Comparison of ENCODE assay signal across 12 cellular contexts in genomic region chr5:139666551-139666950, GRCh38. TPM values are rescaled to one million over a fixed set of nuclear protein-coding genes. Genes with fewer than 3 reads are reported as not detected.
DNase-seq lines count a peak whose midpoint lies in the region; ATAC-seq, FAIRE-seq and TF ChIP-seq lines count a peak whose summit lies in the region.
"Had no signal": no experiment of that assay in that cellular context is flagged by ENCODE, and none has a peak within 500 bp of the region (broad histone marks: within the 10 kb centered on the region; RNA-seq: fewer than 3 reads in every experiment).

No MANE protein-coding gene starts in this region.

- in situ Hi-C loops in GM12878 (cut with MboI), result no loop called here

- intact Hi-C loops in heart left ventricle (cut with DNase I), result no loop called here
- intact Hi-C loops in Right ventricle myocardium superior (cut with DNase I), result no loop called here
- intact Hi-C loops in GM12878 (cut with micrococcal nuclease; ENCODE audit: unreplicated experiment), result no loop called here

- H3K4me2 ChIP-seq in GM12878 (ENCODE audit: control insufficient read depth, insufficient read depth), result peak overlapping the region; percentile 92

- TF ChIP-seq RAD21 in GM12878 (IDR thresholded peaks at IDR 0.05; ENCODE audit: insufficient read depth, low read depth, low read length), result no peak

- no peak overlapping the region for H3K9ac ChIP-seq in GM12878 (ENCODE audit: control insufficient read depth, insufficient read depth, low read length)

- DNase-seq in heart left ventricle, result peak in 1 of 5 donors; percentile 36
- no peak for DNase-seq in Right ventricle myocardium superior
- no peak for DNase-seq in GM12878 (ENCODE audit: low read depth, low spot score)
- DNase-seq in naive B cell, result no peak
- no peak for DNase-seq in tibial nerve (ENCODE audit: low spot score in 2 of 2)
- DNase-seq in HuH-7 (ENCODE audit: low spot score), result no peak
- no peak for DNase-seq in NCI-H1048 (lab: John Stamatoyannopoulos, UW)
- DNase-seq: NCI-H2029, RPMI8226 had no signal

- peaks cover 4% of the 10 kb centered on the region; the same call in 1 of the 2 replicates for H4K20me1 ChIP-seq in GM12878 (ENCODE audit: control insufficient read depth, insufficient read depth)

- H3K9me3 Mint-ChIP-seq in naive B cell, result no peaks in the 10 kb centered on the region
- H3K9me3 Mint-ChIP-seq: activated naive CD4-positive, alpha-beta T cell treated with anti-CD3 and anti-CD28 coated beads, Interleukin-2, amount 50 U/mL, for 72 hours had no signal

- TF ChIP-seq POLR2A in heart left ventricle (IDR thresholded peaks at IDR 0.05) (no peak), GM12878 (IDR thresholded peaks at IDR 0.05; ENCODE audit: low read depth, low read length) (no peak), tibial nerve (IDR thresholded peaks at IDR 0.05) (no peak)

- H3K27me3 ChIP-seq in heart left ventricle, result no peaks in the 10 kb centered on the region
- H3K27me3 ChIP-seq in GM12878 (replicated peaks in 1 of 2; ENCODE audit: control insufficient read depth in 2 of 2, insufficient read depth in 2 of 2, low read length in 1 of 2), result no peaks in the 10 kb centered on the region
- H3K27me3 ChIP-seq in tibial nerve, result no peaks in the 10 kb centered on the region

- peaks cover 0 to 4% (median 0%) of the 10 kb centered on the region in 9 donors for H3K36me3 ChIP-seq in heart left ventricle
- H3K36me3 ChIP-seq in GM12878 (ENCODE audit: control insufficient read depth in 2 of 2, insufficient read depth in 2 of 2, low read length in 1 of 2), result peaks cover 3 to 17% of the 10 kb centered on the region in 2 experiments; a peak in 2 of 4 replicates
- H3K36me3 ChIP-seq in tibial nerve, result no peaks in the 10 kb centered on the region

- POLR2A ChIA-PET in GM12878 (lab: Charles Lee), result interaction anchor here (0.6 to 16.9 kb wide), 8 partner anchors 8 to 114 kb away, joined by 3 to 163 read pairs (median 10); partner anchors contain the start of gene CXXC5

- H3K4me1 ChIP-seq in heart left ventricle (peaks cover 9 to 98% (median 83%) of the 10 kb centered on the region in 12 donors), GM12878 (ENCODE audit: control insufficient read depth, insufficient read depth, low read length) (peaks cover 81% of the 10 kb centered on the region), tibial nerve (peaks cover 0 to 98% (median 89%) of the 10 kb centered on the region in 4 donors)

- peak overlapping the region; percentile 56 to 92 (median 83) for H3K4me3 Mint-ChIP-seq in naive B cell

- no TSS peak for BruUV-seq in GM12878 (replicated peaks; lab: Mats Ljungman, UMichigan)

- H3K27me3 Mint-ChIP-seq in naive B cell, result no peaks in the 10 kb centered on the region

- H3K36me3 Mint-ChIP-seq in naive B cell, result no peaks in the 10 kb centered on the region
- H3K36me3 Mint-ChIP-seq: activated naive CD4-positive, alpha-beta T cell treated with anti-CD3 and anti-CD28 coated beads, Interleukin-2, amount 50 U/mL, for 72 hours had no signal

- H3K27ac ChIP-seq in heart left ventricle (peak overlapping the region in 11 of 12 donors; percentile 93 to 98 (median 94)), GM12878 (ENCODE audit: control insufficient read depth, insufficient read depth) (peak overlapping the region; percentile 99), tibial nerve (peak overlapping the region in 3 of 4 donors; percentile 90 to 98 (median 91))

- TF ChIP-seq EP300 in GM12878 (IDR thresholded peaks at IDR 0.05; ENCODE audit: borderline replicate concordance in 1 of 2, control insufficient read depth in 1 of 2, low read depth in 2 of 2, low read length in 2 of 2), result no peak
- no peak for TF ChIP-seq EP300 in tibial nerve (IDR thresholded peaks at IDR 0.05)

- no peak for TF ChIP-seq CTCF in heart left ventricle (IDR thresholded peaks at IDR 0.05)
- no peak for TF ChIP-seq CTCF in GM12878 (IDR thresholded peaks at IDR 0.05 in 2 of 3, conservative IDR thresholded peaks at IDR 0.05 in 1 of 3; ENCODE audit: control insufficient read depth in 2 of 3, extremely low read depth in 1 of 3, insufficient read depth in 1 of 3, low read depth in 3 of 3, low read length in 3 of 3)
- no peak for TF ChIP-seq CTCF in tibial nerve (IDR thresholded peaks at IDR 0.05)

- H3K4me3 ChIP-seq in heart left ventricle, result no peak overlapping the region
- H3K4me3 ChIP-seq in GM12878, result no peak overlapping the region
- H3K4me3 ChIP-seq in tibial nerve, result no peak overlapping the region

- peaks cover 81 to 99% (median 92%) of the 10 kb centered on the region in 3 donors for H3K4me1 Mint-ChIP-seq in naive B cell

- 65 to 74% (median 70%) methylated on average over 7 of the region's 7 CpGs for WGBS in heart left ventricle, 4 donors
- WGBS in GM12878 (ENCODE audit: insufficient coverage, insufficient replicate concordance, low lambda C conversion rate, missing lambda C conversion rate), result 30% methylated on average over 7 of the region's 7 CpGs
- 67 to 69% methylated on average over 6 to 7 of the region's 7 CpGs for WGBS in tibial nerve, 2 donors

- peaks cover 100% of the 10 kb centered on the region for H3K79me2 ChIP-seq in GM12878 (ENCODE audit: control insufficient read depth, insufficient read depth, low read length)

- CTCF ChIA-PET in GM12878 (lab: Yijun Ruan, JAX), result interaction anchor here (0.8 to 13.8 kb wide), 7 partner anchors 12 to 104 kb away, joined by 3 to 186 read pairs (median 5); no protein-coding TSS in a partner anchor

- SMC1A ChIA-PET in GM12878 (lab: Charles Lee; ENCODE audit: uncharacterized antibody, unreplicated experiment), result interaction anchor here (1.2 to 13.6 kb wide), 5 partner anchors 7 to 81 kb away, joined by 5 to 151 read pairs (median 62); partner anchors contain the start of gene CXXC5

- FAIRE-seq in GM12878 (lab: Jason Lieb, UNC), result no peak

- no peak for ATAC-seq in heart left ventricle
- ATAC-seq in Right ventricle myocardium superior (ENCODE audit: poor library complexity), result no peak
- no peak for ATAC-seq in GM12878
- ATAC-seq in naive B cell (ENCODE audit: low read depth in 2 of 2), result no peak
- ATAC-seq in HG02973 (IDR thresholded peaks at IDR 0.05; ENCODE audit: unreplicated experiment), result no peak
- ATAC-seq: activated CD4-positive, CD25-positive, alpha-beta regulatory T cell treated with anti-CD3 and anti-CD28 coated beads, Interleukin-2, amount 50 U/mL, for 24 hours had no signal

- RAD21 ChIA-PET in GM12878 (lab: Charles Lee; ENCODE audit: unreplicated experiment), result interaction anchor here (1.2 to 14.6 kb wide), 7 partner anchors 7 to 244 kb away, joined by 3 to 186 read pairs (median 43); no protein-coding TSS in a partner anchor

- peak overlapping the region in 5 of 6 donors; percentile 80 to 96 (median 94) for H3K27ac Mint-ChIP-seq in naive B cell
- H3K27ac Mint-ChIP-seq: activated naive CD4-positive, alpha-beta T cell treated with anti-CD3 and anti-CD28 coated beads, Interleukin-2, amount 50 U/mL, for 72 hours had no signal

- no peak overlapping the region for H2AFZ ChIP-seq in GM12878 (ENCODE audit: control insufficient read depth, low read depth, low read length)

- H3K9me3 ChIP-seq in heart left ventricle (no peaks in the 10 kb centered on the region), GM12878 (replicated peaks; ENCODE audit: control insufficient read depth, insufficient read depth, low read length) (no peaks in the 10 kb centered on the region), tibial nerve (no peaks in the 10 kb centered on the region)

TF ChIP-seq in GM12878, 131 proteins besides CTCF, POLR2A, EP300 and RAD21:
- TF ChIP-seq POLR2AphosphoS5 (IDR thresholded peaks at IDR 0.05; ENCODE audit: low read length) (peak; percentile 39; the same call in 1 of the 2 replicates), SKIL (IDR thresholded peaks at IDR 0.05; ENCODE audit: low read depth, poor library complexity, severe bottlenecking) (no peak)

RNA-seq across cellular contexts. Expression of gene CXXC5, which starts 18.4 kb away (rescaled TPM):
- total RNA-seq in heart left ventricle (10 to 100 TPM; 29.8 to 74.6 (median 36.3) TPM), Right ventricle myocardium superior (67.3 TPM), GM12878 (2014; rRNA removed) (71.4 and 90.8 TPM in 2 replicates), GM12878 (2014; rRNA removed; fragmentation: Illumina TruSeq; extraction: Trizol) (24.9 and 26.8 TPM in 2 replicates), GM12878 (2021) (64.2 and 64.4 TPM in 2 replicates), tibial nerve (10 to 100 TPM; 45.0 to 80.4 (median 67.0) TPM)
- polyA plus RNA-seq in heart left ventricle (10 to 100 TPM; 32.8 to 44.5 TPM), GM12878 (2011; rRNA removed) (55.4 and 57.5 TPM in 2 replicates), GM12878 (2014; fragmentation: Illumina TruSeq; extraction: Trizol) (25.6 and 36.0 TPM in 2 replicates), GM12878 (2014; fragmentation: Nextera tagmentation; extraction: Ambion mirVana) (1 to 10 TPM; 1.8 to 6.0 TPM), GM12878 (2014; rRNA removed) (59.1 and 68.6 TPM in 2 replicates), GM12878 (2016; fragmentation: Nextera tagmentation; extraction: Ambion mirVana) (10 to 100 TPM; 33.8 to 45.4 TPM), naive B cell (ENCODE audit: low read depth in 6 of 6) (100 to 1,000 TPM; 351 to 547 (median 399) TPM)
- total RNA-seq in GM12878 (2013; cell fraction: nucleolus; rRNA removed), result 37.6 and 40.4 TPM in 2 replicates
- polyA plus RNA-seq in GM12878 (2011; ENCODE audit: low read depth), result 17.9 TPM
- polyA plus RNA-seq in GM12878 (2011; cell fraction: cytosol; rRNA removed), result 54.8 and 79.5 TPM in 2 replicates
- 43.4 and 55.0 TPM in 2 replicates for polyA plus RNA-seq in GM12878 (2011; cell fraction: nucleus; rRNA removed)
- polyA plus RNA-seq in GM12878 (2012), result 31.3 and 43.2 TPM in 2 replicates
- polyA minus RNA-seq in GM12878 (2011; rRNA and poly(A)+ RNA removed), result 32.3 and 76.6 TPM in 2 replicates
- polyA minus RNA-seq in GM12878 (2011; cell fraction: cytosol; rRNA and poly(A)+ RNA removed), result 19.3 and 41.6 TPM in 2 replicates
- polyA minus RNA-seq in GM12878 (2011; cell fraction: nucleus; rRNA and poly(A)+ RNA removed), result 25.8 and 43.7 TPM in 2 replicates
